Comparison of ENCODE assay signal across 14 cellular contexts in the genomic region with DNA sequence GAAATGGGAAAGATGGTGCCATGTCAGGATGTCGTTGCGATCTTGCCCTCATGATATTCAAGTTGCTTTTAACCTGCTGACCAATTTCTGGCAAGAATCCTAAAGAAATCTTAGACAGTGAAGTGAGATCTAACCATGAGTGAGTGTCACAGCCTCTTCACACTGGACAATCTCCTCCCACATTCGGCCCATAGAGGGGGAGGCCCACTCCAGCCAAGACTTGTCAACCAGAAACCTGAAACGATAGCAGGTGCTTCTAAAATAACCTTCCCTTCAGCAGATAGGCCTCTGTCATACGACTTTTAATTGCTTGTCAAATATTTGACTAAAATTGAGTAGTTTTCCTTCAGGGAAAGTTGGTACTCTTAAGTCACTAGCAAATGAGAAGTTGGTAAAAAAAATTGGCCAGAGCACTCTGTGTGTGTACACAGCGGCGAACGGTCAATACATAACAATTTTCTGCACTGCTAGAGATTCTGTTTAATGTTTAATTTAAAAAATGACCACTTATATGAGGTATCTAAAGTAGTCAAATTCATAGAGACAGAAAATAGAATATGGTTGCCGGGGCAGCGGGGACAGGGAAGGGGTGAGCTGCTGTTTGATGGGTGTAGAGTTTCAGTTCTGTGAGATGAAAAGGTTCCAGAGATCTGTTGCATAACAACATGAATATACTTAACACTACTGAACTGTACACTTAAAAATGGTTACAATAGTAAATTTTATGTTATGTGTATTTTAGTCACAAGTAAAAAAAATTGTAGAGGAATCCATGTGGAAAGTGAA.
DNase-seq lines count a peak whose midpoint lies in the region; ATAC-seq and TF ChIP-seq lines count a peak whose summit lies in the region.
"Had no signal": no experiment of that assay in that cellular context is flagged by ENCODE, and none has a peak within 500 bp of the region (broad histone marks: within the 10 kb centered on the region; RNA-seq: fewer than 3 reads in every experiment).

No MANE protein-coding gene starts in this region.

- H3K27ac ChIP-seq in gastrocnemius medialis = peak overlapping the region in 1 of 4 donors; percentile 27
- H3K27ac ChIP-seq: gastroesophageal sphincter, tibial nerve had no signal

- H3K9me3 ChIP-seq in gastrocnemius medialis = no peaks in the 10 kb centered on the region
- H3K9me3 ChIP-seq: gastroesophageal sphincter, tibial nerve had no signal

- H3K4me3 ChIP-seq in gastrocnemius medialis = peak overlapping the region in 1 of 4 donors; percentile 8
- H3K4me3 ChIP-seq: gastroesophageal sphincter, tibial nerve had no signal

- no peaks in the 10 kb centered on the region for H3K27me3 ChIP-seq in gastrocnemius medialis
- H3K27me3 ChIP-seq: gastroesophageal sphincter, tibial nerve had no signal

- intact Hi-C loops in gastrocnemius medialis (cut with DNase I; ENCODE audit: low total_unique reads) = no loop called here

- TF ChIP-seq CTCF in GM13977 (IDR thresholded peaks at IDR 0.05; ENCODE audit: extremely low read depth, insufficient read depth, missing control alignments) = no peak
- no peak for TF ChIP-seq CTCF in gastrocnemius medialis (IDR thresholded peaks at IDR 0.05 in 4 of 5, conservative IDR thresholded peaks at IDR 0.05 in 1 of 5)

- ATAC-seq in gastrocnemius medialis = peak; percentile 82 to 85
- ATAC-seq: gastroesophageal sphincter had no signal

- H3K36me3 ChIP-seq in gastrocnemius medialis = no peaks in the 10 kb centered on the region
- H3K36me3 ChIP-seq: gastroesophageal sphincter, tibial nerve had no signal

- TF ChIP-seq POLR2A in gastrocnemius medialis (IDR thresholded peaks at IDR 0.05) = no peak

- DNase-seq in GM13977 (ENCODE audit: low spot score) (peak; percentile 39), NCI-H1930 (lab: John Stamatoyannopoulos, UW) (peak; percentile 84 to 86), SHP77 (lab: John Stamatoyannopoulos, UW) (peak; percentile 79 to 80), gastrocnemius medialis (no peak), GM03348 (ENCODE audit: low spot score) (no peak), NCI-H2107 treated with DMSO at 0.1 percent for 48 hours (lab: John Stamatoyannopoulos, UW; ENCODE audit: unreplicated experiment) (no peak)
- no peak for DNase-seq in activated CD4-positive, alpha-beta T cell treated with anti-CD3 and anti-CD28 coated beads for 4 hours
- DNase-seq: activated CD4-positive, alpha-beta T cell treated with anti-CD3 and anti-CD28 coated beads, Interleukin-2, amount 10 ng/mL, durations not matched to agents 24 days and 14 days; activated T-cell treated with anti-CD3 and anti-CD28 coated beads, Interleukin-2, amount 50 U/mL, for 24 hours; kidney; NCI-H446; T-helper 2 cell had no signal

- H3K4me1 ChIP-seq in gastrocnemius medialis = peaks cover 4 to 9% of the 10 kb centered on the region in 2 donors
- H3K4me1 ChIP-seq: gastroesophageal sphincter, tibial nerve had no signal

- in situ Hi-C loops in GM13977 (cut with MboI; ENCODE audit: low pct_unique_long_range_greater_than_20kb, low sequenced_read_pairs, unreplicated experiment) = no loop called here
- in situ Hi-C loops in gastrocnemius medialis (cut with MboI; ENCODE audit: low sequenced_read_pairs in 4 of 4) = no loop called here

Comparison
In these comparisons a context has a peak if more than half of its experiments do, and no peak if none do; other contexts are left out.
1. DNase-seq: peak in GM13977 (single experiment), NCI-H1930 (2 of 2) and SHP77 (2 of 2); none in gastrocnemius medialis (0 of 2), GM03348 (single experiment), NCI-H2107 treated with DMSO at 0.1 percent for 48 hours (single experiment) and activated CD4-positive, alpha-beta T cell treated with anti-CD3 and anti-CD28 coated beads for 4 hours (0 of 2).